9 cellular contexts compared by ENCODE assay signal in genomic region chr6:44255848-44256247, GRCh38. TPM values are rescaled to one million over a fixed set of nuclear protein-coding genes. Genes with fewer than 3 reads are reported as not detected.
DNase-seq lines count a peak whose midpoint lies in the region; ATAC-seq and TF ChIP-seq lines count a peak whose summit lies in the region.
"Had no signal": no experiment of that assay in that cellular context is flagged by ENCODE, and none has a peak within 500 bp of the region (broad histone marks: within the 10 kb centered on the region; RNA-seq: fewer than 3 reads in every experiment).

No MANE protein-coding gene starts in this region.

- H3K27me3 ChIP-seq in H7 (ENCODE audit: control insufficient read depth, insufficient read depth, low read length) (no peaks in the 10 kb centered on the region), skeletal muscle tissue (ENCODE audit: control insufficient read depth in 3 of 3, insufficient read depth in 3 of 3, low read length in 3 of 3) (no peaks in the 10 kb centered on the region)

- CTCF ChIA-PET in T-cell (lab: Charles Lee), result interaction anchor here (0.6 to 2.8 kb wide), 4 partner anchors 11 to 42 kb away, joined by 3 to 15 read pairs (median 6); partner anchors contain the start of gene SLC29A1 (in 1 of the 2)

- H3K9ac ChIP-seq in skeletal muscle tissue (ENCODE audit: low read depth in 1 of 3, low read length in 3 of 3), result peak overlapping the region; percentile 12 to 92 (median 85)

- H3K36me3 Mint-ChIP-seq in T-cell, result peaks cover 41% of the 10 kb centered on the region

- no peaks in the 10 kb centered on the region for H3K9me3 ChIP-seq in skeletal muscle tissue (ENCODE audit: control insufficient read depth in 3 of 3, low read length in 3 of 3)

- H3K27ac ChIP-seq in skeletal muscle tissue (ENCODE audit: low read depth, low read length), result peak overlapping the region; percentile 87

- peaks cover 49% of the 10 kb centered on the region for H3K36me3 ChIP-seq in H7 (replicated peaks; ENCODE audit: control insufficient read depth, insufficient read depth, low read length)
- H3K36me3 ChIP-seq in skeletal muscle tissue (ENCODE audit: control insufficient read depth in 3 of 3, insufficient read depth in 3 of 3, low read length in 3 of 3), result peaks cover 48 to 55% (median 52%) of the 10 kb centered on the region in 3 donors

- H3K9me3 Mint-ChIP-seq in T-cell, result no peaks in the 10 kb centered on the region

- H3K27ac Mint-ChIP-seq in T-cell, result peak overlapping the region; percentile 90 to 94

- peaks cover 58 to 70% (median 64%) of the 10 kb centered on the region in 3 donors for H3K4me1 Mint-ChIP-seq in T-cell

- POLR2A ChIA-PET in T-cell (lab: Charles Lee), result interaction anchor here (0.5 to 3.1 kb wide), 3 partner anchors 8 to 127 kb away, joined by 7 to 28 read pairs (median 11); partner anchors contain the start of gene HSP90AB1 (in 1 of the 2)

- peaks cover 24 to 37% (median 25%) of the 10 kb centered on the region in 3 donors for H3K4me1 ChIP-seq in skeletal muscle tissue (ENCODE audit: control insufficient read depth in 3 of 3, insufficient read depth in 3 of 3, low read length in 3 of 3)

- H3K27me3 Mint-ChIP-seq in T-cell, result no peaks in the 10 kb centered on the region

- DNase-seq in H7 (no peak), T-cell (no peak), epithelial cell of proximal tubule (ENCODE audit: low read depth) (no peak), NCI-H345 (lab: John Stamatoyannopoulos, UW) (no peak), kidney tubule cell (ENCODE audit: low spot score) (no peak), AG08395 (ENCODE audit: low spot score) (no peak), occipital lobe (lab: John Stamatoyannopoulos, UW) (no peak)

- TF ChIP-seq CTCF in epithelial cell of proximal tubule (conservative IDR thresholded peaks at IDR 0.05; ENCODE audit: low read depth, low read length), result no peak

- peak overlapping the region; percentile 85 to 90 (median 86) for H3K4me3 Mint-ChIP-seq in T-cell

- H3K4me3 ChIP-seq in H7 (ENCODE audit: insufficient read depth, low read depth, low read length) (peak overlapping the region; percentile 70; the same call in 1 of the 2 replicates), epithelial cell of proximal tubule (ENCODE audit: low read depth, low read length) (peak overlapping the region; percentile 87), skeletal muscle tissue (ENCODE audit: low read length in 3 of 3) (no peak overlapping the region)

- ATAC-seq in T-cell (replicated peaks in 1 of 4), result peak in 1 of 4 experiments; percentile 9

RNA-seq across cellular contexts. Expression of gene SLC35B2, which starts 1.5 kb away (rescaled TPM):
- 27.2 and 28.7 TPM in 2 replicates for total RNA-seq in H7 (2014; rRNA removed; shearing (Covaris generic))
- 10 to 100 TPM; 14.6 to 21.8 (median 20.3) TPM for total RNA-seq in T-cell
- total RNA-seq in epithelial cell of proximal tubule, result 70.9 and 76.8 TPM in 2 replicates
- 26.1 TPM for total RNA-seq in skeletal muscle tissue
- total RNA-seq in occipital lobe, result 33.1 TPM

RNA-seq across cellular contexts. Expression of gene HSP90AB1, which starts 8.9 kb away (rescaled TPM):
- 1,821 and 1,973 TPM in 2 replicates for total RNA-seq in H7 (2014; rRNA removed; shearing (Covaris generic))
- total RNA-seq in T-cell, result 100 to 1,000 TPM; 394 to 454 (median 404) TPM
- 1,541 and 1,680 TPM in 2 replicates for total RNA-seq in epithelial cell of proximal tubule
- 474 TPM for total RNA-seq in skeletal muscle tissue
- total RNA-seq in occipital lobe, result 440 TPM

RNA-seq across cellular contexts. Expression of gene NFKBIE, which starts 9.5 kb away (rescaled TPM):
- 9.7 and 12.3 TPM in 2 replicates for total RNA-seq in H7 (2014; rRNA removed; shearing (Covaris generic))
- total RNA-seq in T-cell, result 10 to 100 TPM in 4 of 5 donors, 1 to 10 TPM in 1; 9.9 to 35.0 (median 13.6) TPM
- total RNA-seq in epithelial cell of proximal tubule, result 61.6 and 131 TPM in 2 replicates
- total RNA-seq in skeletal muscle tissue, result 6.3 TPM
- 7.8 TPM for total RNA-seq in occipital lobe

RNA-seq across cellular contexts. Expression of gene TMEM151B, which starts 14.4 kb away (rescaled TPM):
- 0.70 and 0.83 TPM in 2 replicates for total RNA-seq in H7 (2014; rRNA removed; shearing (Covaris generic))
- under 1 TPM in 3 of 5 donors, not detected in 2; 0.13 to 0.18 (median 0.14) TPM for total RNA-seq in T-cell
- 0.07 TPM in 1 of 2 replicates, not detected in the other for total RNA-seq in epithelial cell of proximal tubule
- total RNA-seq in skeletal muscle tissue, result not detected
- total RNA-seq in occipital lobe, result 53.5 TPM
- total RNA-seq: bronchial epithelial cell had no signal

RNA-seq across cellular contexts. Expression of gene SLC29A1, which starts 32.5 kb away (rescaled TPM):
- total RNA-seq in H7 (2014; rRNA removed; shearing (Covaris generic)), result 68.6 and 71.9 TPM in 2 replicates
- total RNA-seq in T-cell, result 1 to 10 TPM; 1.3 to 8.0 (median 3.4) TPM
- total RNA-seq in epithelial cell of proximal tubule, result 47.6 and 78.6 TPM in 2 replicates
- 14.6 TPM for total RNA-seq in skeletal muscle tissue
- 5.5 TPM for total RNA-seq in occipital lobe

Comparison
In these comparisons a context has a peak if more than half of its experiments do, and no peak if none do; other contexts are left out.
1. H3K4me3 ChIP-seq: peak in H7 (single experiment) and epithelial cell of proximal tubule (single experiment); none in skeletal muscle tissue (0 of 3).